Comparison of ENCODE assay signal across 8 cellular contexts in genomic region chr11:76208829-76209670, GRCh38. TPM values are rescaled to one million over a fixed set of nuclear protein-coding genes. Genes with fewer than 3 reads are reported as not detected.
A peak's percentile ranks its signal among the peaks of the same experiment; 100 is the strongest.
DNase-seq lines count a peak whose midpoint lies in the region; FAIRE-seq and TF ChIP-seq lines count a peak whose summit lies in the region.

No MANE protein-coding gene starts in this region.

- TF ChIP-seq CTCF in neutrophil (IDR thresholded peaks at IDR 0.05) = peak; percentile 57

- H3K27ac ChIP-seq in neutrophil (no peak overlapping the region), substantia nigra (ENCODE audit: low read depth, low read length, poor library complexity, severe bottlenecking) (no peak overlapping the region)

- H3K4me1 ChIP-seq in neutrophil (ENCODE audit: control insufficient read depth in 1 of 2, insufficient read depth in 1 of 2, low read depth in 1 of 2, low read length in 1 of 2) = peaks cover 50 to 53% of the 10 kb centered on the region in 2 experiments

- H3K9me3 ChIP-seq in neutrophil = no peaks in the 10 kb centered on the region

- DNase-seq in DMS53 (lab: John Stamatoyannopoulos, UW) (peak; percentile 98), HTR-8/SVneo (ENCODE audit: insufficient read length, low spot score) (peak; percentile 81), RPMI8226 (peak; percentile 96), frontal cortex (ENCODE audit: low spot score in 2 of 2) (peak; percentile 77 to 78), substantia nigra (lab: John Stamatoyannopoulos, UW) (peak in 30 of 49 donors; percentile 5 to 76 (median 33)), kidney glomerular epithelial cell (lab: John Stamatoyannopoulos, UW) (no peak)
- DNase-seq in activated effector memory CD4-positive, alpha-beta T cell treated with Interleukin-2 at 50 U/mL for 16 hours = peak; percentile 68

- FAIRE-seq in HTR-8/SVneo (lab: Jason Lieb, UNC) (no peak), frontal cortex (lab: Jason Lieb, UNC) (no peak)

- H3K4me3 ChIP-seq in neutrophil (ENCODE audit: low read depth in 1 of 2, low read length in 1 of 2) = peak overlapping the region; percentile 62 to 63

- H3K27me3 ChIP-seq in neutrophil = peaks cover 100% of the 10 kb centered on the region

- H3K36me3 ChIP-seq in neutrophil = no peaks in the 10 kb centered on the region

RNA-seq across cellular contexts. Expression of gene WNT11, which starts 2.7 kb away (rescaled TPM):
- 5.7 TPM for total RNA-seq in frontal cortex
